In the genomic region with DNA sequence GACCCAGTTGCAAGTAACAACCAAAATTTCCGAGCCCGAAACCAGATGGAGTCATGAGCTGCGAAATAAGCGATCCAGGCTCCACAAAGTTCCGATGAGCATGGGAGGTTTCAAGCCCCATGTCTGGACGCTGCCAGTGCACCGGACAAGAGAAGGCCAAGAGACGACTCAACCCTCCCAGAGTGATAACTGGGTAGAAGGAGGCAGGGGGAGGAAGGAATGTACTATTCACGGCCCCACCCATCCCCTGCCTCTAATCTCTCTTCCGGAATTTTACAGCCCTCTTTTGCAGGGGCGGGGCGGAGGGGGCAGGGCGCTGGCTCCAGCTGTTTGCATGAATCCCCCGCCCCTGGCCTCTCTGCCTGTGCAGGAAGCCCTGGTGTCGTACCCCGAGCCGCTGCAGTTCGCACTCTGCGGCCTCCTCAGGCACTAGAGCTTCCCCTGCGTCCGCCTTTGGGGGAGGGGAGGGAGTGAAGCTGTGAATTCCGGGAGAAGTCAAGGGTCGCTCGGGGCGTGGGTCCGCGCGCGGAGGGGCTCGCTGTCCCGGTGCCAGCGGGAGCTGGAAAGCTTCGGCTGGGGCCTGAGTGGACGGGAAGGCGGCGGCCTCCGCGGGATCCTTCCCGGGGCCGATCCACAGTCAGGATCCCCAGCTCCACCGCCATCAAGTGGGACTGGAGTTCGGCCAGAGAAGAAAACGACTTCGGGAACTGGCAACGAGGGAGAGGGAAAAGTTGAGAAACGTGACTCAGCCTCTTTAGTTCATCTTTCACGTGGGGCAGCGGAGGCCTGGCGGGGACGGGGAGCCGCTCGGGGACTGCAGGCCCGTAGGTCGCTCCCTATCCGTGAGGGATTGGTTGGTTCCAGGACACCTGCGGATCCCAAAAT, we compare ENCODE assay signal across 1 cellular context.
TF ChIP-seq lines count a peak whose summit lies in the region.

No MANE protein-coding gene starts in this region.

TF ChIP-seq in K562, 482 proteins besides CTCF, POLR2A, EP300 and RAD21 (continued from another document and continues in another):
- TF ChIP-seq, protein P1, sequence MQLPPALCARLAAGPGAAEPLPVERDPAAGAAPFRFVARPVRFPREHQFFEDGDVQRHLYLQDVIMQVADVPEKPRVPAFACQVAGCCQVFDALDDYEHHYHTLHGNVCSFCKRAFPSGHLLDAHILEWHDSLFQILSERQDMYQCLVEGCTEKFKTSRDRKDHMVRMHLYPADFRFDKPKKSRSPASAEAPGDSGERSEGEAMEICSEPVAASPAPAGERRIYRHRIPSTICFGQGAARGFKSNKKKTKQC (CRISPR knock-in tag; IDR thresholded peaks at IDR 0.05), result peak; percentile 82
- TF ChIP-seq NR2F6 (CRISPR knock-in tag; IDR thresholded peaks at IDR 0.05) (no peak), ZNF444 (CRISPR knock-in tag; IDR thresholded peaks at IDR 0.05) (no peak; the same call in 1 of the 2 replicates), TAF15 (IDR thresholded peaks at IDR 0.05; ENCODE audit: low read depth, low read length) (no peak), LEF1 (IDR thresholded peaks at IDR 0.05) (peak; percentile 94), ZNF324 (CRISPR knock-in tag; IDR thresholded peaks at IDR 0.05) (peak; percentile 56; the same call in 1 of the 2 replicates), POLR2H (tag; IDR thresholded peaks at IDR 0.05; ENCODE audit: low read depth) (peak; percentile 94), TEAD1 (CRISPR knock-in tag; IDR thresholded peaks at IDR 0.05) (peak; percentile 93 to 98), ZNF143 (CRISPR knock-in tag; IDR thresholded peaks at IDR 0.05) (no peak), TFAM (CRISPR knock-in tag; conservative IDR thresholded peaks at IDR 0.05) (no peak), MED1 (CRISPR knock-in tag; IDR thresholded peaks at IDR 0.05; ENCODE audit: borderline replicate concordance) (no peak), KDM4B (IDR thresholded peaks at IDR 0.05; ENCODE audit: borderline replicate concordance in 2 of 2, low read depth in 1 of 2) (peak in 1 of 2 experiments; percentile 84; a peak in 1 of 4 replicates), ZNF165 (CRISPR knock-in tag; IDR thresholded peaks at IDR 0.05; ENCODE audit: borderline replicate concordance) (0 out of 2 replicates have a peak, but pooled peaks have one; percentile 40), KLF10 (CRISPR knock-in tag; IDR thresholded peaks at IDR 0.05) (no peak), XRCC3 (IDR thresholded peaks at IDR 0.05) (no peak), FOXA3 (CRISPR knock-in tag; conservative IDR thresholded peaks at IDR 0.05 in 1 of 2, IDR thresholded peaks at IDR 0.05 in 1 of 2) (peak; percentile 4 to 23; a peak in 1 of 4 replicates), ARID2 (IDR thresholded peaks at IDR 0.05) (no peak), ZNF79 (CRISPR knock-in tag; IDR thresholded peaks at IDR 0.05; ENCODE audit: low read depth) (no peak), CBX8 (IDR thresholded peaks at IDR 0.05; ENCODE audit: borderline replicate concordance, extremely low read depth, low read depth, low read length, poor library complexity, severe bottlenecking) (no peak), KDM2B (CRISPR knock-in tag; IDR thresholded peaks at IDR 0.05) (0 out of 2 replicates have a peak, but pooled peaks have one; percentile 53), MEF2A (IDR thresholded peaks at IDR 0.05; ENCODE audit: control insufficient read depth, low read depth, low read length) (no peak; the same call in 1 of the 2 replicates), ZSCAN32 (CRISPR knock-in tag; IDR thresholded peaks at IDR 0.05) (no peak), ZNF140 (CRISPR knock-in tag; IDR thresholded peaks at IDR 0.05) (no peak), MTA1 (IDR thresholded peaks at IDR 0.05; ENCODE audit: borderline replicate concordance) (peak; percentile 60; the same call in 1 of the 2 replicates), KAT8 (IDR thresholded peaks at IDR 0.05; ENCODE audit: low read depth) (no peak), CAMTA2 (CRISPR knock-in tag; conservative IDR thresholded peaks at IDR 0.05) (peak; percentile 89; the same call in 1 of the 2 replicates)
- TF ChIP-seq, protein P2, sequence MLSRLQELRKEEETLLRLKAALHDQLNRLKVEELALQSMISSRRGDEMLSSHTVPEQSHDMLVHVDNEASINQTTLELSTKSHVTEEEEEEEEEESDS (CRISPR knock-in tag; IDR thresholded peaks at IDR 0.05), result no peak
- TF ChIP-seq, protein P3, sequence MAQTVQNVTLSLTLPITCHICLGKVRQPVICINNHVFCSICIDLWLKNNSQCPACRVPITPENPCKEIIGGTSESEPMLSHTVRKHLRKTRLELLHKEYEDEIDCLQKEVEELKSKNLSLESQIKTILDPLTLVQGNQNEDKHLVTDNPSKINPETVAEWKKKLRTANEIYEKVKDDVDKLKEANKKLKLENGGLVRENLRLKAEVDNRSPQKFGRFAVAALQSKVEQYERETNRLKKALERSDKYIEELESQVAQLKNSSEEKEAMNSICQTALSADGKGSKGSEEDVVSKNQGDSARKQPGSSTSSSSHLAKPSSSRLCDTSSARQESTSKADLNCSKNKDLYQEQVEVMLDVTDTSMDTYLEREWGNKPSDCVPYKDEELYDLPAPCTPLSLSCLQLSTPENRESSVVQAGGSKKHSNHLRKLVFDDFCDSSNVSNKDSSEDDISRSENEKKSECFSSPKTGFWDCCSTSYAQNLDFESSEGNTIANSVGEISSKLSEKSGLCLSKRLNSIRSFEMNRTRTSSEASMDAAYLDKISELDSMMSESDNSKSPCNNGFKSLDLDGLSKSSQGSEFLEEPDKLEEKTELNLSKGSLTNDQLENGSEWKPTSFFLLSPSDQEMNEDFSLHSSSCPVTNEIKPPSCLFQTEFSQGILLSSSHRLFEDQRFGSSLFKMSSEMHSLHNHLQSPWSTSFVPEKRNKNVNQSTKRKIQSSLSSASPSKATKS (CRISPR knock-in tag; IDR thresholded peaks at IDR 0.05), result no peak
- TF ChIP-seq, protein P4, sequence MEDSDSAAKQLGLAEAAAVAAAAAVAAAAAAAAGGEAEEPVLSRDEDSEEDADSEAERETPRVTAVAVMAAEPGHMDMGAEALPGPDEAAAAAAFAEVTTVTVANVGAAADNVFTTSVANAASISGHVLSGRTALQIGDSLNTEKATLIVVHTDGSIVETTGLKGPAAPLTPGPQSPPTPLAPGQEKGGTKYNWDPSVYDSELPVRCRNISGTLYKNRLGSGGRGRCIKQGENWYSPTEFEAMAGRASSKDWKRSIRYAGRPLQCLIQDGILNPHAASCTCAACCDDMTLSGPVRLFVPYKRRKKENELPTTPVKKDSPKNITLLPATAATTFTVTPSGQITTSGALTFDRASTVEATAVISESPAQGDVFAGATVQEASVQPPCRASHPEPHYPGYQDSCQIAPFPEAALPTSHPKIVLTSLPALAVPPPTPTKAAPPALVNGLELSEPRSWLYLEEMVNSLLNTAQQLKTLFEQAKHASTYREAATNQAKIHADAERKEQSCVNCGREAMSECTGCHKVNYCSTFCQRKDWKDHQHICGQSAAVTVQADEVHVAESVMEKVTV (CRISPR knock-in tag; IDR thresholded peaks at IDR 0.05), result no peak
- TF ChIP-seq, protein P5, sequence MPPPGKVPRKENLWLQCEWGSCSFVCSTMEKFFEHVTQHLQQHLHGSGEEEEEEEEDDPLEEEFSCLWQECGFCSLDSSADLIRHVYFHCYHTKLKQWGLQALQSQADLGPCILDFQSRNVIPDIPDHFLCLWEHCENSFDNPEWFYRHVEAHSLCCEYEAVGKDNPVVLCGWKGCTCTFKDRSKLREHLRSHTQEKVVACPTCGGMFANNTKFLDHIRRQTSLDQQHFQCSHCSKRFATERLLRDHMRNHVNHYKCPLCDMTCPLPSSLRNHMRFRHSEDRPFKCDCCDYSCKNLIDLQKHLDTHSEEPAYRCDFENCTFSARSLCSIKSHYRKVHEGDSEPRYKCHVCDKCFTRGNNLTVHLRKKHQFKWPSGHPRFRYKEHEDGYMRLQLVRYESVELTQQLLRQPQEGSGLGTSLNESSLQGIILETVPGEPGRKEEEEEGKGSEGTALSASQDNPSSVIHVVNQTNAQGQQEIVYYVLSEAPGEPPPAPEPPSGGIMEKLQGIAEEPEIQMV (tag; conservative IDR thresholded peaks at IDR 0.05; ENCODE audit: low read depth), result peak; percentile 96
- TF ChIP-seq, protein P6, sequence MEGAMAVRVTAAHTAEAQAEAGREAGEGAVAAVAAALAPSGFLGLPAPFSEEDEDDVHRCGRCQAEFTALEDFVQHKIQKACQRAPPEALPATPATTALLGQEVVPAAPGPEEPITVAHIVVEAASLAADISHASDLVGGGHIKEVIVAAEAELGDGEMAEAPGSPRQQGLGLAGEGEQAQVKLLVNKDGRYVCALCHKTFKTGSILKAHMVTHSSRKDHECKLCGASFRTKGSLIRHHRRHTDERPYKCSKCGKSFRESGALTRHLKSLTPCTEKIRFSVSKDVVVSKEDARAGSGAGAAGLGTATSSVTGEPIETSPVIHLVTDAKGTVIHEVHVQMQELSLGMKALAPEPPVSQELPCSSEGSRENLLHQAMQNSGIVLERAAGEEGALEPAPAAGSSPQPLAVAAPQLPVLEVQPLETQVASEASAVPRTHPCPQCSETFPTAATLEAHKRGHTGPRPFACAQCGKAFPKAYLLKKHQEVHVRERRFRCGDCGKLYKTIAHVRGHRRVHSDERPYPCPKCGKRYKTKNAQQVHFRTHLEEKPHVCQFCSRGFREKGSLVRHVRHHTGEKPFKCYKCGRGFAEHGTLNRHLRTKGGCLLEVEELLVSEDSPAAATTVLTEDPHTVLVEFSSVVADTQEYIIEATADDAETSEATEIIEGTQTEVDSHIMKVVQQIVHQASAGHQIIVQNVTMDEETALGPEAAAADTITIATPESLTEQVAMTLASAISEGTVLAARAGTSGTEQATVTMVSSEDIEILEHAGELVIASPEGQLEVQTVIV (CRISPR knock-in tag; IDR thresholded peaks at IDR 0.05; ENCODE audit: borderline replicate concordance), result no peak
- TF ChIP-seq, protein P7, sequence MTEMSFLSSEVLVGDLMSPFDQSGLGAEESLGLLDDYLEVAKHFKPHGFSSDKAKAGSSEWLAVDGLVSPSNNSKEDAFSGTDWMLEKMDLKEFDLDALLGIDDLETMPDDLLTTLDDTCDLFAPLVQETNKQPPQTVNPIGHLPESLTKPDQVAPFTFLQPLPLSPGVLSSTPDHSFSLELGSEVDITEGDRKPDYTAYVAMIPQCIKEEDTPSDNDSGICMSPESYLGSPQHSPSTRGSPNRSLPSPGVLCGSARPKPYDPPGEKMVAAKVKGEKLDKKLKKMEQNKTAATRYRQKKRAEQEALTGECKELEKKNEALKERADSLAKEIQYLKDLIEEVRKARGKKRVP (CRISPR knock-in tag; IDR thresholded peaks at IDR 0.05), result peak; percentile 42
- TF ChIP-seq, protein P8, sequence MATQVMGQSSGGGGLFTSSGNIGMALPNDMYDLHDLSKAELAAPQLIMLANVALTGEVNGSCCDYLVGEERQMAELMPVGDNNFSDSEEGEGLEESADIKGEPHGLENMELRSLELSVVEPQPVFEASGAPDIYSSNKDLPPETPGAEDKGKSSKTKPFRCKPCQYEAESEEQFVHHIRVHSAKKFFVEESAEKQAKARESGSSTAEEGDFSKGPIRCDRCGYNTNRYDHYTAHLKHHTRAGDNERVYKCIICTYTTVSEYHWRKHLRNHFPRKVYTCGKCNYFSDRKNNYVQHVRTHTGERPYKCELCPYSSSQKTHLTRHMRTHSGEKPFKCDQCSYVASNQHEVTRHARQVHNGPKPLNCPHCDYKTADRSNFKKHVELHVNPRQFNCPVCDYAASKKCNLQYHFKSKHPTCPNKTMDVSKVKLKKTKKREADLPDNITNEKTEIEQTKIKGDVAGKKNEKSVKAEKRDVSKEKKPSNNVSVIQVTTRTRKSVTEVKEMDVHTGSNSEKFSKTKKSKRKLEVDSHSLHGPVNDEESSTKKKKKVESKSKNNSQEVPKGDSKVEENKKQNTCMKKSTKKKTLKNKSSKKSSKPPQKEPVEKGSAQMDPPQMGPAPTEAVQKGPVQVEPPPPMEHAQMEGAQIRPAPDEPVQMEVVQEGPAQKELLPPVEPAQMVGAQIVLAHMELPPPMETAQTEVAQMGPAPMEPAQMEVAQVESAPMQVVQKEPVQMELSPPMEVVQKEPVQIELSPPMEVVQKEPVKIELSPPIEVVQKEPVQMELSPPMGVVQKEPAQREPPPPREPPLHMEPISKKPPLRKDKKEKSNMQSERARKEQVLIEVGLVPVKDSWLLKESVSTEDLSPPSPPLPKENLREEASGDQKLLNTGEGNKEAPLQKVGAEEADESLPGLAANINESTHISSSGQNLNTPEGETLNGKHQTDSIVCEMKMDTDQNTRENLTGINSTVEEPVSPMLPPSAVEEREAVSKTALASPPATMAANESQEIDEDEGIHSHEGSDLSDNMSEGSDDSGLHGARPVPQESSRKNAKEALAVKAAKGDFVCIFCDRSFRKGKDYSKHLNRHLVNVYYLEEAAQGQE (CRISPR knock-in tag; IDR thresholded peaks at IDR 0.05; ENCODE audit: low read depth), result no peak
- TF ChIP-seq, protein P9, sequence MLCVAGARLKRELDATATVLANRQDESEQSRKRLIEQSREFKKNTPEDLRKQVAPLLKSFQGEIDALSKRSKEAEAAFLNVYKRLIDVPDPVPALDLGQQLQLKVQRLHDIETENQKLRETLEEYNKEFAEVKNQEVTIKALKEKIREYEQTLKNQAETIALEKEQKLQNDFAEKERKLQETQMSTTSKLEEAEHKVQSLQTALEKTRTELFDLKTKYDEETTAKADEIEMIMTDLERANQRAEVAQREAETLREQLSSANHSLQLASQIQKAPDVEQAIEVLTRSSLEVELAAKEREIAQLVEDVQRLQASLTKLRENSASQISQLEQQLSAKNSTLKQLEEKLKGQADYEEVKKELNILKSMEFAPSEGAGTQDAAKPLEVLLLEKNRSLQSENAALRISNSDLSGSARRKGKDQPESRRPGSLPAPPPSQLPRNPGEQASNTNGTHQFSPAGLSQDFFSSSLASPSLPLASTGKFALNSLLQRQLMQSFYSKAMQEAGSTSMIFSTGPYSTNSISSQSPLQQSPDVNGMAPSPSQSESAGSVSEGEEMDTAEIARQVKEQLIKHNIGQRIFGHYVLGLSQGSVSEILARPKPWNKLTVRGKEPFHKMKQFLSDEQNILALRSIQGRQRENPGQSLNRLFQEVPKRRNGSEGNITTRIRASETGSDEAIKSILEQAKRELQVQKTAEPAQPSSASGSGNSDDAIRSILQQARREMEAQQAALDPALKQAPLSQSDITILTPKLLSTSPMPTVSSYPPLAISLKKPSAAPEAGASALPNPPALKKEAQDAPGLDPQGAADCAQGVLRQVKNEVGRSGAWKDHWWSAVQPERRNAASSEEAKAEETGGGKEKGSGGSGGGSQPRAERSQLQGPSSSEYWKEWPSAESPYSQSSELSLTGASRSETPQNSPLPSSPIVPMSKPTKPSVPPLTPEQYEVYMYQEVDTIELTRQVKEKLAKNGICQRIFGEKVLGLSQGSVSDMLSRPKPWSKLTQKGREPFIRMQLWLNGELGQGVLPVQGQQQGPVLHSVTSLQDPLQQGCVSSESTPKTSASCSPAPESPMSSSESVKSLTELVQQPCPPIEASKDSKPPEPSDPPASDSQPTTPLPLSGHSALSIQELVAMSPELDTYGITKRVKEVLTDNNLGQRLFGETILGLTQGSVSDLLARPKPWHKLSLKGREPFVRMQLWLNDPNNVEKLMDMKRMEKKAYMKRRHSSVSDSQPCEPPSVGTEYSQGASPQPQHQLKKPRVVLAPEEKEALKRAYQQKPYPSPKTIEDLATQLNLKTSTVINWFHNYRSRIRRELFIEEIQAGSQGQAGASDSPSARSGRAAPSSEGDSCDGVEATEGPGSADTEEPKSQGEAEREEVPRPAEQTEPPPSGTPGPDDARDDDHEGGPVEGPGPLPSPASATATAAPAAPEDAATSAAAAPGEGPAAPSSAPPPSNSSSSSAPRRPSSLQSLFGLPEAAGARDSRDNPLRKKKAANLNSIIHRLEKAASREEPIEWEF (CRISPR knock-in tag; IDR thresholded peaks at IDR 0.05), result peak; percentile 62; the same call in 1 of the 2 replicates
- TF ChIP-seq, protein P10, sequence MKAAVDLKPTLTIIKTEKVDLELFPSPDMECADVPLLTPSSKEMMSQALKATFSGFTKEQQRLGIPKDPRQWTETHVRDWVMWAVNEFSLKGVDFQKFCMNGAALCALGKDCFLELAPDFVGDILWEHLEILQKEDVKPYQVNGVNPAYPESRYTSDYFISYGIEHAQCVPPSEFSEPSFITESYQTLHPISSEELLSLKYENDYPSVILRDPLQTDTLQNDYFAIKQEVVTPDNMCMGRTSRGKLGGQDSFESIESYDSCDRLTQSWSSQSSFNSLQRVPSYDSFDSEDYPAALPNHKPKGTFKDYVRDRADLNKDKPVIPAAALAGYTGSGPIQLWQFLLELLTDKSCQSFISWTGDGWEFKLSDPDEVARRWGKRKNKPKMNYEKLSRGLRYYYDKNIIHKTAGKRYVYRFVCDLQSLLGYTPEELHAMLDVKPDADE (conservative IDR thresholded peaks at IDR 0.05; ENCODE audit: control insufficient read depth, low read depth, low read length), result peak; percentile 86
